In genomic region chr3:71355862-71356261, GRCh38 we compare ENCODE assay signal across 17 cellular contexts.
DNase-seq lines count a peak whose midpoint lies in the region; ATAC-seq and TF ChIP-seq lines count a peak whose summit lies in the region.
"Had no signal": no experiment of that assay in that cellular context is flagged by ENCODE, and none has a peak within 500 bp of the region (broad histone marks: within the 10 kb centered on the region; RNA-seq: fewer than 3 reads in every experiment).

No MANE protein-coding gene starts in this region.

- H3K4me3 ChIP-seq in gastrocnemius medialis = no peak overlapping the region
- H3K4me3 ChIP-seq: body of pancreas, dorsolateral prefrontal cortex, testis had no signal

- peak overlapping the region; percentile 72 for H3K27ac Mint-ChIP-seq in activated CD8-positive, alpha-beta T cell treated with anti-CD3 and anti-CD28 coated beads for 36 hours
- no peak overlapping the region for H3K27ac Mint-ChIP-seq in activated CD8-positive, alpha-beta T cell treated with anti-CD3 and anti-CD28 coated beads, Interleukin-2, amount 10 ng/mL, durations not matched to agents 7 days and 5 days
- H3K27ac Mint-ChIP-seq in activated B cell treated with CpG ODN at 0.5 μM for 24 hours (peak overlapping the region; percentile 82), chondrocyte (ENCODE audit: unreplicated experiment) (peak overlapping the region; percentile 49)
- peak overlapping the region; percentile 86 for H3K27ac Mint-ChIP-seq in stimulated activated memory B cell treated with anti-CD40 and anti-IgM and Interleukin-4, amounts not matched to agents 10 μg/mL and 1 μg/mL and 100 μg/mL, for 72 hours
- H3K27ac Mint-ChIP-seq: activated T-helper 2 cell treated with anti-CD3 and anti-CD28 coated beads, Interferon-gamma antibody, Interleukin-2, Interleukin-4, amounts not matched to agents 10 μg/mL and 5 μg/mL and 100 μg/mL, durations not matched to agents 14 hours and 24 hours and 36 hours had no signal

- CTCF ChIA-PET in activated CD8-positive, alpha-beta T cell treated with anti-CD3 and anti-CD28 coated beads for 36 hours (lab: Charles Lee) = interaction anchor here (1.2 to 1.3 kb wide), 2 partner anchors 70 to 230 kb away, joined by 4 read pairs; no protein-coding TSS in a partner anchor
- CTCF ChIA-PET in activated CD8-positive, alpha-beta T cell treated with anti-CD3 and anti-CD28 coated beads, Interleukin-2, amount 10 ng/mL, durations not matched to agents 7 days and 5 days (lab: Charles Lee) = interaction anchor here (1.0 to 1.2 kb wide), 3 partner anchors 17 to 147 kb away, joined by 3 read pairs; no protein-coding TSS in a partner anchor
- CTCF ChIA-PET in activated B cell treated with CpG ODN at 0.5 μM for 24 hours (lab: Charles Lee) = interaction anchor here (0.7 to 1.2 kb wide), 2 partner anchors 10 to 42 kb away, joined by 3 to 4 read pairs; no protein-coding TSS in a partner anchor

- no peak for TF ChIP-seq CTCF in activated CD8-positive, alpha-beta T cell treated with anti-CD3 and anti-CD28 coated beads for 36 hours (IDR thresholded peaks at IDR 0.05)
- no peak for TF ChIP-seq CTCF in activated B cell treated with CpG ODN at 0.5 μM for 24 hours (IDR thresholded peaks at IDR 0.05)
- TF ChIP-seq CTCF in chondrocyte (IDR thresholded peaks at IDR 0.05) = no peak
- TF ChIP-seq CTCF in gastrocnemius medialis (IDR thresholded peaks at IDR 0.05 in 4 of 5, conservative IDR thresholded peaks at IDR 0.05 in 1 of 5) = no peak

- H3K27ac ChIP-seq in gastrocnemius medialis = no peak overlapping the region
- H3K27ac ChIP-seq: body of pancreas, dorsolateral prefrontal cortex, testis had no signal

- no peaks in the 10 kb centered on the region for H3K27me3 Mint-ChIP-seq in activated CD8-positive, alpha-beta T cell treated with anti-CD3 and anti-CD28 coated beads for 36 hours
- H3K27me3 Mint-ChIP-seq in activated CD8-positive, alpha-beta T cell treated with anti-CD3 and anti-CD28 coated beads, Interleukin-2, amount 10 ng/mL, durations not matched to agents 7 days and 5 days (ENCODE audit: low read depth) = no peaks in the 10 kb centered on the region
- no peaks in the 10 kb centered on the region for H3K27me3 Mint-ChIP-seq in activated B cell treated with CpG ODN at 0.5 μM for 24 hours
- no peaks in the 10 kb centered on the region for H3K27me3 Mint-ChIP-seq in chondrocyte (ENCODE audit: low read depth)
- no peaks in the 10 kb centered on the region for H3K27me3 Mint-ChIP-seq in stimulated activated memory B cell treated with anti-CD40 and anti-IgM and Interleukin-4, amounts not matched to agents 10 μg/mL and 1 μg/mL and 100 μg/mL, for 72 hours

- DNase-seq in activated CD8-positive, alpha-beta T cell treated with anti-CD3 and anti-CD28 coated beads for 36 hours = peak; percentile 46
- no peak for DNase-seq in activated CD8-positive, alpha-beta T cell treated with anti-CD3 and anti-CD28 coated beads, Interleukin-2, amount 10 ng/mL, durations not matched to agents 7 days and 5 days
- no peak for DNase-seq in activated B cell treated with CpG ODN at 0.5 μM for 24 hours
- no peak for DNase-seq in chondrocyte (ENCODE audit: low spot score)
- DNase-seq in gastrocnemius medialis = no peak
- DNase-seq in COLO668 (lab: John Stamatoyannopoulos, UW; ENCODE audit: unreplicated experiment) = no peak
- DNase-seq: body of pancreas, Caco-2, dorsolateral prefrontal cortex, NCI-H1417 treated with DMSO at 0.1 percent for 48 hours, NCI-H345, testis had no signal

- peak; percentile 28 for ATAC-seq in activated CD8-positive, alpha-beta T cell treated with anti-CD3 and anti-CD28 coated beads for 36 hours
- no peak for ATAC-seq in activated CD8-positive, alpha-beta T cell treated with anti-CD3 and anti-CD28 coated beads, Interleukin-2, amount 10 ng/mL, durations not matched to agents 7 days and 5 days
- ATAC-seq in activated B cell treated with CpG ODN at 0.5 μM for 24 hours (ENCODE audit: low read depth) = peak; percentile 25
- peak; percentile 54 for ATAC-seq in stimulated activated memory B cell treated with anti-CD40 and anti-IgM and Interleukin-4, amounts not matched to agents 10 μg/mL and 1 μg/mL and 100 μg/mL, for 72 hours
- no peak for ATAC-seq in gastrocnemius medialis
- ATAC-seq in GM18858 (IDR thresholded peaks at IDR 0.05; ENCODE audit: unreplicated experiment) = no peak
- ATAC-seq: body of pancreas, HCT116, SK-N-SH treated with all-trans-retinoic acid at 6 μM for 48 hours had no signal

- in situ Hi-C loops in gastrocnemius medialis (cut with MboI; ENCODE audit: low sequenced_read_pairs in 4 of 4) = no loop called here

- TF ChIP-seq POLR2A in gastrocnemius medialis (IDR thresholded peaks at IDR 0.05) = no peak

- H3K9me3 Mint-ChIP-seq in activated CD8-positive, alpha-beta T cell treated with anti-CD3 and anti-CD28 coated beads for 36 hours = no peaks in the 10 kb centered on the region
- no peaks in the 10 kb centered on the region for H3K9me3 Mint-ChIP-seq in activated CD8-positive, alpha-beta T cell treated with anti-CD3 and anti-CD28 coated beads, Interleukin-2, amount 10 ng/mL, durations not matched to agents 7 days and 5 days (ENCODE audit: insufficient read depth)
- H3K9me3 Mint-ChIP-seq in activated B cell treated with CpG ODN at 0.5 μM for 24 hours = no peaks in the 10 kb centered on the region
- H3K9me3 Mint-ChIP-seq in chondrocyte (ENCODE audit: low read depth) = no peaks in the 10 kb centered on the region
- H3K9me3 Mint-ChIP-seq in stimulated activated memory B cell treated with anti-CD40 and anti-IgM and Interleukin-4, amounts not matched to agents 10 μg/mL and 1 μg/mL and 100 μg/mL, for 72 hours = no peaks in the 10 kb centered on the region
- H3K9me3 Mint-ChIP-seq: activated T-helper 2 cell treated with anti-CD3 and anti-CD28 coated beads, Interferon-gamma antibody, Interleukin-2, Interleukin-4, amounts not matched to agents 10 μg/mL and 5 μg/mL and 100 μg/mL, durations not matched to agents 14 hours and 24 hours and 36 hours had no signal

- intact Hi-C loops in activated CD8-positive, alpha-beta T cell treated with anti-CD3 and anti-CD28 coated beads for 36 hours (cut with micrococcal nuclease) = loop anchor here (1.0 to 5.0 kb wide), 2 partner anchors 19 to 49 kb away; no protein-coding TSS in a partner anchor
- intact Hi-C loops in activated B cell treated with CpG ODN at 0.5 μM for 24 hours (cut with micrococcal nuclease) (loop anchor here (1.0 to 5.0 kb wide), 4 partner anchors 21 to 156 kb away; no protein-coding TSS in a partner anchor), gastrocnemius medialis (cut with DNase I; ENCODE audit: low total_unique reads) (no loop called here)

- H3K36me3 ChIP-seq in gastrocnemius medialis = peaks cover 0 to 4% of the 10 kb centered on the region in 2 donors

- no peaks in the 10 kb centered on the region for H3K9me3 ChIP-seq in gastrocnemius medialis
- H3K9me3 ChIP-seq: body of pancreas, Caco-2, testis had no signal

- H3K4me1 Mint-ChIP-seq in activated CD8-positive, alpha-beta T cell treated with anti-CD3 and anti-CD28 coated beads for 36 hours (ENCODE audit: low read depth) = peaks cover 67% of the 10 kb centered on the region
- peaks cover 23% of the 10 kb centered on the region for H3K4me1 Mint-ChIP-seq in activated CD8-positive, alpha-beta T cell treated with anti-CD3 and anti-CD28 coated beads, Interleukin-2, amount 10 ng/mL, durations not matched to agents 7 days and 5 days (ENCODE audit: low read depth)
- peaks cover 86% of the 10 kb centered on the region for H3K4me1 Mint-ChIP-seq in activated B cell treated with CpG ODN at 0.5 μM for 24 hours
- H3K4me1 Mint-ChIP-seq in chondrocyte (ENCODE audit: low read depth) = peaks cover 23% of the 10 kb centered on the region
- H3K4me1 Mint-ChIP-seq in stimulated activated memory B cell treated with anti-CD40 and anti-IgM and Interleukin-4, amounts not matched to agents 10 μg/mL and 1 μg/mL and 100 μg/mL, for 72 hours = peaks cover 79% of the 10 kb centered on the region

- H3K27me3 ChIP-seq in gastrocnemius medialis = no peaks in the 10 kb centered on the region
- H3K27me3 ChIP-seq: body of pancreas, dorsolateral prefrontal cortex, testis had no signal

- H3K4me3 Mint-ChIP-seq in activated CD8-positive, alpha-beta T cell treated with anti-CD3 and anti-CD28 coated beads for 36 hours = no peak overlapping the region
- no peak overlapping the region for H3K4me3 Mint-ChIP-seq in activated CD8-positive, alpha-beta T cell treated with anti-CD3 and anti-CD28 coated beads, Interleukin-2, amount 10 ng/mL, durations not matched to agents 7 days and 5 days
- H3K4me3 Mint-ChIP-seq in activated B cell treated with CpG ODN at 0.5 μM for 24 hours (peak overlapping the region; percentile 56), chondrocyte (ENCODE audit: unreplicated experiment) (no peak overlapping the region)
- H3K4me3 Mint-ChIP-seq in stimulated activated memory B cell treated with anti-CD40 and anti-IgM and Interleukin-4, amounts not matched to agents 10 μg/mL and 1 μg/mL and 100 μg/mL, for 72 hours = peak overlapping the region; percentile 56

- POLR2A ChIA-PET in activated CD8-positive, alpha-beta T cell treated with anti-CD3 and anti-CD28 coated beads for 36 hours (lab: Charles Lee) = interaction anchor here (0.5 to 6.5 kb wide), 5 partner anchors 41 to 261 kb away, joined by 3 to 41 read pairs (median 4); partner anchors contain the start of gene FOXP1
- POLR2A ChIA-PET in activated CD8-positive, alpha-beta T cell treated with anti-CD3 and anti-CD28 coated beads, Interleukin-2, amount 10 ng/mL, durations not matched to agents 7 days and 5 days (lab: Charles Lee) = interaction anchor here (0.5 to 1.5 kb wide), 3 partner anchors 8 to 159 kb away, joined by 3 read pairs; no protein-coding TSS in a partner anchor
- POLR2A ChIA-PET in activated B cell treated with CpG ODN at 0.5 μM for 24 hours (lab: Charles Lee) = interaction anchor here (0.7 to 2.1 kb wide), 14 partner anchors 10 to 272 kb away, joined by 4 to 19 read pairs (median 8); partner anchors contain the start of gene FOXP1

- H3K4me1 ChIP-seq in gastrocnemius medialis = peaks cover 10 to 17% of the 10 kb centered on the region in 2 donors
- H3K4me1 ChIP-seq: testis had no signal

- peaks cover 20% of the 10 kb centered on the region for H3K36me3 Mint-ChIP-seq in activated CD8-positive, alpha-beta T cell treated with anti-CD3 and anti-CD28 coated beads for 36 hours (ENCODE audit: low read depth)
- no peaks in the 10 kb centered on the region for H3K36me3 Mint-ChIP-seq in activated CD8-positive, alpha-beta T cell treated with anti-CD3 and anti-CD28 coated beads, Interleukin-2, amount 10 ng/mL, durations not matched to agents 7 days and 5 days (ENCODE audit: low read depth)
- H3K36me3 Mint-ChIP-seq in activated B cell treated with CpG ODN at 0.5 μM for 24 hours (ENCODE audit: low read depth) = peaks cover 23% of the 10 kb centered on the region
- peaks cover 9% of the 10 kb centered on the region for H3K36me3 Mint-ChIP-seq in chondrocyte (ENCODE audit: low read depth)
- H3K36me3 Mint-ChIP-seq in stimulated activated memory B cell treated with anti-CD40 and anti-IgM and Interleukin-4, amounts not matched to agents 10 μg/mL and 1 μg/mL and 100 μg/mL, for 72 hours = no peaks in the 10 kb centered on the region

Comparison
In these comparisons a context has a peak if more than half of its experiments do, and no peak if none do; other contexts are left out.
1. ATAC-seq: peak in activated CD8-positive, alpha-beta T cell treated with anti-CD3 and anti-CD28 coated beads for 36 hours (single experiment), activated B cell treated with CpG ODN at 0.5 μM for 24 hours (single experiment) and stimulated activated memory B cell treated with anti-CD40 and anti-IgM and Interleukin-4, amounts not matched to agents 10 μg/mL and 1 μg/mL and 100 μg/mL, for 72 hours (single experiment); none in activated CD8-positive, alpha-beta T cell treated with anti-CD3 and anti-CD28 coated beads, Interleukin-2, amount 10 ng/mL, durations not matched to agents 7 days and 5 days (single experiment), gastrocnemius medialis (0 of 2) and GM18858 (single experiment).
2. H3K4me3 Mint-ChIP-seq: peak in activated B cell treated with CpG ODN at 0.5 μM for 24 hours (single experiment) and stimulated activated memory B cell treated with anti-CD40 and anti-IgM and Interleukin-4, amounts not matched to agents 10 μg/mL and 1 μg/mL and 100 μg/mL, for 72 hours (single experiment); none in activated CD8-positive, alpha-beta T cell treated with anti-CD3 and anti-CD28 coated beads for 36 hours (single experiment), activated CD8-positive, alpha-beta T cell treated with anti-CD3 and anti-CD28 coated beads, Interleukin-2, amount 10 ng/mL, durations not matched to agents 7 days and 5 days (single experiment) and chondrocyte (single experiment).